1 cellular context compared by ENCODE assay signal in genomic region chr1:247406014-247406656, GRCh38.
TF ChIP-seq lines count a peak whose summit lies in the region.

No MANE protein-coding gene starts in this region.

TF ChIP-seq in H1, 55 proteins besides CTCF, POLR2A, EP300 and RAD21:
- TF ChIP-seq SAP30 (IDR thresholded peaks at IDR 0.05; ENCODE audit: insufficient read depth, insufficient replicate concordance, low read length): no peak
- no peak for TF ChIP-seq NRF1 (IDR thresholded peaks at IDR 0.05; ENCODE audit: low read depth, low read length)
- no peak for TF ChIP-seq USF2 (IDR thresholded peaks at IDR 0.05; ENCODE audit: low read length)
- no peak for TF ChIP-seq BCL11A (IDR thresholded peaks at IDR 0.05; ENCODE audit: low read depth in 2 of 2, low read length in 2 of 2)
- no peak for TF ChIP-seq MAFK (IDR thresholded peaks at IDR 0.05; ENCODE audit: low read depth, low read length)
- no peak for TF ChIP-seq SUZ12 (IDR thresholded peaks at IDR 0.05; ENCODE audit: low read length)
- TF ChIP-seq CEBPB (IDR thresholded peaks at IDR 0.05; ENCODE audit: low read depth, low read length): no peak
- TF ChIP-seq TAF7 (optimal IDR thresholded peaks at IDR 0.05; ENCODE audit: borderline replicate concordance, low read depth, low read length): no peak
- no peak for TF ChIP-seq SIN3A (conservative IDR thresholded peaks at IDR 0.05 in 1 of 2, IDR thresholded peaks at IDR 0.05 in 1 of 2; ENCODE audit: low read depth in 1 of 2, low read length in 2 of 2)
- no peak for TF ChIP-seq E2F6 (IDR thresholded peaks at IDR 0.05)
- no peak for TF ChIP-seq PHF8 (conservative IDR thresholded peaks at IDR 0.05; ENCODE audit: low read depth, low read length)
- no peak for TF ChIP-seq SP2 (IDR thresholded peaks at IDR 0.05; ENCODE audit: low read length)
- TF ChIP-seq KDM4A (IDR thresholded peaks at IDR 0.05; ENCODE audit: low read depth, low read length, severe bottlenecking): no peak
- TF ChIP-seq NANOG (IDR thresholded peaks at IDR 0.05; ENCODE audit: insufficient read depth, low read depth, low read length, poor library complexity, severe bottlenecking): no peak
- TF ChIP-seq SP1 (IDR thresholded peaks at IDR 0.05; ENCODE audit: low read depth, low read length): no peak
- no peak for TF ChIP-seq MAX (IDR thresholded peaks at IDR 0.05)
- TF ChIP-seq CBX5 (IDR thresholded peaks at IDR 0.05; ENCODE audit: low read depth, low read length): no peak
